Comparison of ENCODE assay signal across 9 cellular contexts in genomic region chr15:101499863-101500713, GRCh38. TPM values are rescaled to one million over a fixed set of nuclear protein-coding genes. Genes with fewer than 3 reads are reported as not detected.
A peak's percentile ranks its signal among the peaks of the same experiment; 100 is the strongest.
DNase-seq lines count a peak whose midpoint lies in the region; ATAC-seq and TF ChIP-seq lines count a peak whose summit lies in the region.
"Had no signal": no experiment of that assay in that cellular context is flagged by ENCODE, and none has a peak within 500 bp of the region (broad histone marks: within the 10 kb centered on the region; RNA-seq: fewer than 3 reads in every experiment).

No MANE protein-coding gene starts in this region.

- H3K4me3 ChIP-seq in dorsolateral prefrontal cortex, result no peak overlapping the region
- H3K4me3 ChIP-seq in WERI-Rb-1 (ENCODE audit: low read depth, low read length), result no peak overlapping the region
- no peak overlapping the region for H3K4me3 ChIP-seq in brain microvascular endothelial cell (ENCODE audit: low read depth, low read length)
- H3K4me3 ChIP-seq: vagina had no signal

- H3K27me3 Mint-ChIP-seq in stimulated activated naive CD8-positive, alpha-beta T cell treated with anti-CD3 and anti-CD28 coated beads, Interleukin-15, amount 100 ng/mL, for 72 hours, result peaks cover 53% of the 10 kb centered on the region

- no peaks in the 10 kb centered on the region for H3K9me3 ChIP-seq in WERI-Rb-1 (ENCODE audit: severe bottlenecking)
- H3K9me3 ChIP-seq: vagina had no signal

- H3K9me3 Mint-ChIP-seq in stimulated activated naive CD8-positive, alpha-beta T cell treated with anti-CD3 and anti-CD28 coated beads, Interleukin-15, amount 100 ng/mL, for 72 hours, result no peaks in the 10 kb centered on the region

- in situ Hi-C loops in brain microvascular endothelial cell (cut with HindIII; ENCODE audit: low pct_ligation_motif_present, low sequenced_read_pairs), result no loop called here

- H3K27ac Mint-ChIP-seq in stimulated activated naive CD8-positive, alpha-beta T cell treated with anti-CD3 and anti-CD28 coated beads, Interleukin-15, amount 100 ng/mL, for 72 hours, result peak overlapping the region in 1 of 2 donors; percentile 65

- no peaks in the 10 kb centered on the region for H3K36me3 ChIP-seq in WERI-Rb-1
- no peaks in the 10 kb centered on the region for H3K36me3 ChIP-seq in brain microvascular endothelial cell (replicated peaks)
- H3K36me3 ChIP-seq: vagina had no signal

- ATAC-seq in GM21619 (IDR thresholded peaks at IDR 0.05; ENCODE audit: unreplicated experiment) (peak; percentile 48), GM19467 (IDR thresholded peaks at IDR 0.05; ENCODE audit: unreplicated experiment) (no peak)
- peak; percentile 50 for ATAC-seq in stimulated activated naive CD8-positive, alpha-beta T cell treated with anti-CD3 and anti-CD28 coated beads, Interleukin-15, amount 100 ng/mL, for 72 hours

- no peak overlapping the region for H3K4me3 Mint-ChIP-seq in stimulated activated naive CD8-positive, alpha-beta T cell treated with anti-CD3 and anti-CD28 coated beads, Interleukin-15, amount 100 ng/mL, for 72 hours

- H3K27ac ChIP-seq in dorsolateral prefrontal cortex (peak overlapping the region in 54 of 59 donors; percentile 2 to 84 (median 68)), WERI-Rb-1 (no peak overlapping the region), brain microvascular endothelial cell (no peak overlapping the region)
- H3K27ac ChIP-seq: vagina had no signal

- H3K27me3 ChIP-seq in dorsolateral prefrontal cortex, result peaks cover 0 to 7% (median 0%) of the 10 kb centered on the region in 45 donors
- H3K27me3 ChIP-seq in WERI-Rb-1 (ENCODE audit: insufficient read depth, low read depth, severe bottlenecking), result no peaks in the 10 kb centered on the region
- peaks cover 13% of the 10 kb centered on the region for H3K27me3 ChIP-seq in brain microvascular endothelial cell (replicated peaks)
- H3K27me3 ChIP-seq: vagina had no signal

- DNase-seq in GDM1 (lab: John Stamatoyannopoulos, UW) (peak; percentile 43), NAMALWA (ENCODE audit: low spot score) (peak; percentile 39), dorsolateral prefrontal cortex (peak in 6 of 10 donors; percentile 26 to 81 (median 66)), WERI-Rb-1 (no peak), brain microvascular endothelial cell (no peak)
- DNase-seq in stimulated activated naive CD8-positive, alpha-beta T cell treated with anti-CD3 and anti-CD28 coated beads, Interleukin-15, amount 100 ng/mL, for 72 hours, result peak in 1 of 2 donors; percentile 29

- TF ChIP-seq CTCF in dorsolateral prefrontal cortex (IDR thresholded peaks at IDR 0.05 in 54 of 56, conservative IDR thresholded peaks at IDR 0.05 in 2 of 56; ENCODE audit: low read depth in 1 of 56, partially characterized antibody in 56 of 56) (no peak), WERI-Rb-1 (IDR thresholded peaks at IDR 0.05; ENCODE audit: low read depth, low read length) (no peak), brain microvascular endothelial cell (IDR thresholded peaks at IDR 0.05; ENCODE audit: low read depth, low read length, missing control alignments) (no peak)

- intact Hi-C loops in dorsolateral prefrontal cortex (cut with DNase I), result loop anchor here (5.0 kb wide), 2 partner anchors 77 to 198 kb away; no protein-coding TSS in a partner anchor

- H3K4me1 Mint-ChIP-seq in stimulated activated naive CD8-positive, alpha-beta T cell treated with anti-CD3 and anti-CD28 coated beads, Interleukin-15, amount 100 ng/mL, for 72 hours, result peaks cover 49% of the 10 kb centered on the region

RNA-seq across cellular contexts. Expression of gene PCSK6, which starts 10.6 kb away (rescaled TPM):
- total RNA-seq in dorsolateral prefrontal cortex, result 100 to 1,000 TPM in 22 of 120 experiments, 10 to 100 TPM in 98; 15.2 to 217 (median 52.8) TPM

Comparison
In these comparisons a context has a peak if more than half of its experiments do, and no peak if none do; other contexts are left out.
1. DNase-seq: peak in GDM1 (single experiment), NAMALWA (single experiment) and dorsolateral prefrontal cortex (6 of 10); none in WERI-Rb-1 (single experiment) and brain microvascular endothelial cell (single experiment).
2. H3K27ac ChIP-seq: peak in dorsolateral prefrontal cortex (54 of 59); none in WERI-Rb-1 (single experiment) and brain microvascular endothelial cell (single experiment).